9 cellular contexts compared by ENCODE assay signal in the genomic region with DNA sequence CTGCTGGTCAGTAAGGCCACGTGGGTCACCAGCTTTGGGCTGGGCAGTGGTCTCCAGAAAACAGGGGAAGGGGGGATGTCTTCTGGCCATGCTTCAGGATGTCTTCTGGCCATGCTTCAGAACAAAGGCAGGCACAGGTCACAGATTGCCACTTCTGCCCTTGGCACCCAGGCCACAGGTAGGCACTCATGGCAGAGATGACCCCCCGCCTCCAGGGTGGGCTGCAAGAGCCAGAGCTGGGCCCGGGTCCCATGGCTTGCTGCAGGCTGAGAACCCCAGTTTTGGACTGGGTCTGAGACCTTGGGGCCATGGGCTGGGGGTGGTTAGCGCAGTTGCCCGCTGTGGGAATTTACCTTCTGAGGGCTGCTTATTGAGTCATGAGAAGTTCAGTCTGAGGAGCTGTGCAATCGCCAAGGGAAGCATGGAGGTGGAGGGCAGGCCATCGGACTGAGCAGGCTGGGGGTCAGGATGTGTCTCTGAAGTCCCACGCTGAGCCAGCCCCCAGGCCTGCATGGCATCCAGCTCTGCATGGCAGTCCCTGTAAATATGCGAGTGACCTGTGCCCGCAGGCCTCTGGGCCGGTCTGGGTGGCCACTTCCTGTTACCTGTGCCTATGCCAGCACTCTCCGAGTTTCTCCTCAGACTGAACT. TPM values are rescaled to one million over a fixed set of nuclear protein-coding genes. Genes with fewer than 3 reads are reported as not detected.
A peak's percentile ranks its signal among the peaks of the same experiment; 100 is the strongest.
DNase-seq lines count a peak whose midpoint lies in the region; ATAC-seq and TF ChIP-seq lines count a peak whose summit lies in the region.
"Had no signal": no experiment of that assay in that cellular context is flagged by ENCODE, and none has a peak within 500 bp of the region (broad histone marks: within the 10 kb centered on the region; RNA-seq: fewer than 3 reads in every experiment).

No MANE protein-coding gene starts in this region.

- peaks cover 12% of the 10 kb centered on the region for H3K27me3 ChIP-seq in HUES48 (ENCODE audit: control insufficient read depth, insufficient read depth, low read length)
- no peaks in the 10 kb centered on the region for H3K27me3 ChIP-seq in adipocyte (replicated peaks; ENCODE audit: control insufficient read depth, insufficient read depth, low read length)
- H3K27me3 ChIP-seq: gastrocnemius medialis had no signal

- intact Hi-C loops in mucosa of descending colon (cut with DNase I, micrococcal nuclease), result no loop called here

- no peak overlapping the region for H3K27ac ChIP-seq in HUES48 (ENCODE audit: low read depth, low read length)

- no peaks in the 10 kb centered on the region for H3K36me3 ChIP-seq in HUES48 (ENCODE audit: control insufficient read depth, insufficient read depth, low read length)
- no peaks in the 10 kb centered on the region for H3K36me3 ChIP-seq in adipocyte (ENCODE audit: control insufficient read depth, insufficient read depth, low read length, severe bottlenecking)
- H3K36me3 ChIP-seq in mucosa of descending colon (ENCODE audit: low read depth), result no peaks in the 10 kb centered on the region
- H3K36me3 ChIP-seq: gastrocnemius medialis had no signal

- ATAC-seq in mucosa of descending colon, result no peak
- ATAC-seq: gastrocnemius medialis had no signal

- no peak for TF ChIP-seq CTCF in AG04449 (IDR thresholded peaks at IDR 0.05; ENCODE audit: insufficient read depth, low read length, missing control alignments)
- TF ChIP-seq CTCF in mucosa of descending colon (IDR thresholded peaks at IDR 0.05), result no peak

- no peaks in the 10 kb centered on the region for H3K9me3 ChIP-seq in HUES48 (ENCODE audit: control insufficient read depth, insufficient read depth, low read length)
- no peaks in the 10 kb centered on the region for H3K9me3 ChIP-seq in adipocyte (ENCODE audit: control insufficient read depth, low read length)
- H3K9me3 ChIP-seq in mucosa of descending colon, result no peaks in the 10 kb centered on the region
- H3K9me3 ChIP-seq: gastrocnemius medialis had no signal

- POLR2A ChIA-PET in AG04449 (lab: Yijun Ruan, JAX), result no interaction called here

- H3K9ac ChIP-seq in HUES48 (ENCODE audit: low read depth, low read length), result no peak overlapping the region
- no peak overlapping the region for H3K9ac ChIP-seq in adipocyte (ENCODE audit: low read length)

- DNase-seq in AG04449 (ENCODE audit: low read depth, low spot score) (no peak), adipocyte (ENCODE audit: low read depth) (no peak), mucosa of descending colon (peak in 2 of 3 donors; percentile 42 to 54), Ammon's horn (ENCODE audit: low spot score) (no peak), NCI-H2196 (lab: John Stamatoyannopoulos, UW; ENCODE audit: unreplicated experiment) (no peak), HuH-7 (ENCODE audit: low spot score) (no peak), NCI-H2081 treated with DMSO at 0.1 percent for 48 hours (lab: John Stamatoyannopoulos, UW) (no peak)
- DNase-seq: gastrocnemius medialis had no signal

- CTCF ChIA-PET in AG04449 (lab: Yijun Ruan, JAX), result interaction anchor here (1.0 to 5.0 kb wide), 7 partner anchors 10 to 498 kb away, joined by 4 to 103 read pairs (median 7); no protein-coding TSS in a partner anchor

- H3K4me3 ChIP-seq in AG04449 (ENCODE audit: low read depth, low read length), result peak overlapping the region; percentile 63
- peak overlapping the region; percentile 61; the same call in 1 of the 2 replicates for H3K4me3 ChIP-seq in HUES48 (ENCODE audit: low read depth, low read length)
- peak overlapping the region; percentile 80 for H3K4me3 ChIP-seq in adipocyte (ENCODE audit: low read length)
- H3K4me3 ChIP-seq in mucosa of descending colon, result no peak overlapping the region

- H3K4me1 ChIP-seq in HUES48 (ENCODE audit: control insufficient read depth, insufficient read depth, low read length), result peaks cover 43% of the 10 kb centered on the region
- H3K4me1 ChIP-seq in adipocyte (ENCODE audit: control insufficient read depth, insufficient read depth, low read length), result peaks cover 66% of the 10 kb centered on the region
- peaks cover 39% of the 10 kb centered on the region for H3K4me1 ChIP-seq in mucosa of descending colon (ENCODE audit: low read depth)

RNA-seq across cellular contexts. Expression of a gene that starts 1.6 kb away (rescaled TPM):
- total RNA-seq in mucosa of descending colon, result 10 to 100 TPM in 1 of 3 donors, 1 to 10 TPM in 2; 2.2 to 11.2 (median 3.3) TPM

RNA-seq across cellular contexts. Expression of a gene that starts 5.1 kb away (rescaled TPM):
- total RNA-seq in mucosa of descending colon, result 10 to 100 TPM; 28.6 to 41.0 (median 37.2) TPM

RNA-seq across cellular contexts. Expression of a gene that starts 26.1 kb away (rescaled TPM):
- 10 to 100 TPM; 43.9 to 75.4 (median 46.9) TPM for total RNA-seq in mucosa of descending colon

RNA-seq across cellular contexts. Expression of a gene that starts 27.7 kb away (rescaled TPM):
- total RNA-seq in mucosa of descending colon, result 10 to 100 TPM; 12.9 to 19.5 (median 13.6) TPM

RNA-seq across cellular contexts. Expression of a gene that starts 28.1 kb away (rescaled TPM):
- 10 to 100 TPM in 1 of 3 donors, 1 to 10 TPM in 2; 1.2 to 21.3 (median 2.5) TPM for total RNA-seq in mucosa of descending colon

Comparison
In these comparisons a context has a peak if more than half of its experiments do, and no peak if none do; other contexts are left out.
1. DNase-seq: peak in mucosa of descending colon (2 of 3); none in AG04449 (single experiment), adipocyte (single experiment), Ammon's horn (single experiment), NCI-H2196 (single experiment), HuH-7 (single experiment) and NCI-H2081 treated with DMSO at 0.1 percent for 48 hours (single experiment).